Comparison of ENCODE assay signal across 21 cellular contexts in genomic region chr13:105436946-105437345, GRCh38. TPM values are rescaled to one million over a fixed set of nuclear protein-coding genes. Genes with fewer than 3 reads are reported as not detected.
"Had no signal": no experiment of that assay in that cellular context is flagged by ENCODE, and none has a peak within 500 bp of the region (broad histone marks: within the 10 kb centered on the region; RNA-seq: fewer than 3 reads in every experiment).

No MANE protein-coding gene starts in this region.

- H3K27ac ChIP-seq: parathyroid adenoma, thyroid gland had no signal

- ATAC-seq: activated CD4-positive, CD25-positive, alpha-beta regulatory T cell treated with anti-CD3 and anti-CD28 coated beads, Interleukin-2, amount 50 U/mL, for 24 hours; effector memory CD8-positive, alpha-beta T cell; stimulated activated naive B cell treated with anti-CD40 and anti-IgM and Interleukin-4, amounts not matched to agents 10 μg/mL and 1 μg/mL and 100 μg/mL, for 72 hours; T-helper 17 cell had no signal

- DNase-seq: activated CD4-positive, alpha-beta T cell treated with anti-CD3 and anti-CD28 coated beads, Interleukin-2, amount 50 U/mL, for 1 hour; activated CD8-positive, alpha-beta memory T cell treated with anti-CD3 and anti-CD28 coated beads for 24 hours; activated gamma-delta T cell treated with Interleukin-2 at 50 U/mL for 16 hours; activated naive CD8-positive, alpha-beta T cell treated with anti-CD3 and anti-CD28 coated beads, Interleukin-2, amount 10 ng/mL, durations not matched to agents 7 days and 5 days; anterior cingulate cortex; effector memory CD8-positive, alpha-beta T cell; hippocampal formation; stimulated activated CD4-positive, alpha-beta T cell treated with anti-CD3 and anti-CD28 coated beads, Interleukin-2, amount 100 ng/mL, for 48 hours; stimulated activated naive B cell treated with anti-CD40 and anti-IgM and Interleukin-4, amounts not matched to agents 10 μg/mL and 1 μg/mL and 100 μg/mL, for 72 hours; T-helper 17 cell; thyroid gland had no signal

- H3K4me1 ChIP-seq: parathyroid adenoma, thyroid gland had no signal

- H3K4me3 ChIP-seq: thyroid gland had no signal

- H3K36me3 ChIP-seq: thyroid gland had no signal

- H3K27me3 ChIP-seq: thyroid gland had no signal

- H3K9me3 ChIP-seq: thyroid gland had no signal

RNA-seq across cellular contexts. Expression of gene DAOA, which starts 28.9 kb away (rescaled TPM):
- total RNA-seq: activated naive CD8-positive, alpha-beta T cell treated with anti-CD3 and anti-CD28 coated beads, Interleukin-2, amount 10 ng/mL, durations not matched to agents 7 days and 5 days; bronchial epithelial cell; cerebellum; epithelial cell of proximal tubule; kidney epithelial cell; lower leg skin; mesothelial cell of epicardium; skeletal muscle tissue; T-helper 17 cell; thyroid gland; urinary bladder had no signal
- polyA plus RNA-seq: urinary bladder had no signal
